ENCODE assay signal across 8 cellular contexts in genomic region chr9:122940603-122941559, GRCh38. TPM values are rescaled to one million over a fixed set of nuclear protein-coding genes. Genes with fewer than 3 reads are reported as not detected.
DNase-seq lines count a peak whose midpoint lies in the region; ATAC-seq and TF ChIP-seq lines count a peak whose summit lies in the region.

Gene RABGAP1, plus strand, starts transcription at chr9:122941020. Its CDS starts 16,040 bp downstream, at chr9:122957060.

- DNase-seq in CD8-positive, alpha-beta T cell, result peak; percentile 95 to 99 (median 99)
- DNase-seq in HS-27A (ENCODE audit: low read depth) (peak; percentile 75), NK-92 (lab: John Stamatoyannopoulos, UW; ENCODE audit: unreplicated experiment) (peak; percentile 89), lung microvascular endothelial cell (ENCODE audit: low read depth in 2 of 2) (peak; percentile 98 to 99)
- DNase-seq in activated CD8-positive, alpha-beta memory T cell treated with anti-CD3 and anti-CD28 coated beads for 24 hours, result peak; percentile 98
- peak; percentile 97 for DNase-seq in effector CD8-positive, alpha-beta T cell (lab: John Stamatoyannopoulos, UW)
- peak; percentile 96 to 100 (median 98) for DNase-seq in stimulated activated CD4-positive, alpha-beta T cell treated with anti-CD3 and anti-CD28 coated beads, TNF-alpha, amount 100 ng/mL, for 48 hours (ENCODE audit: low read depth in 3 of 3)

- intact Hi-C loops in CD8-positive, alpha-beta T cell (cut with DNase I, micrococcal nuclease), result loop anchor here (1.0 to 10.0 kb wide), 7 partner anchors 10 to 786 kb away; partner anchors contain the start of genes RC3H2 (in 2 of the 2), ZBTB26 (in 2 of the 2), ZBTB6 (in 2 of the 2) and MORN5 (in 1 of the 2)

- POLR2A ChIA-PET in CD8-positive, alpha-beta T cell (lab: Charles Lee), result interaction anchor here (0.7 to 3.6 kb wide), 11 partner anchors 9 to 383 kb away, joined by 3 to 19 read pairs (median 4); partner anchors contain the start of genes RC3H2, ZBTB26 and ZBTB6

- peak within 1 kb of the TSS; percentile 64 for H3K27ac ChIP-seq in CD8-positive, alpha-beta T cell (ENCODE audit: low read depth, low read length)

- no peaks in the 10 kb centered on the region for H3K27me3 ChIP-seq in CD8-positive, alpha-beta T cell (ENCODE audit: insufficient read depth, low read length)

- CTCF ChIA-PET in CD8-positive, alpha-beta T cell (lab: Charles Lee), result interaction anchor here (0.6 to 1.1 kb wide), 2 partner anchors 20 to 37 kb away, joined by 3 to 5 read pairs; no protein-coding TSS in a partner anchor

- H3K36me3 ChIP-seq in CD8-positive, alpha-beta T cell (ENCODE audit: insufficient read depth, low read length), result no peaks in the 10 kb centered on the region

- peak within 1 kb of the TSS; percentile 97 for H3K4me3 Mint-ChIP-seq in CD8-positive, alpha-beta T cell

- peak; percentile 98 for ATAC-seq in CD8-positive, alpha-beta T cell
- peak; percentile 94 for ATAC-seq in GM19467 (IDR thresholded peaks at IDR 0.05; ENCODE audit: unreplicated experiment)

- H3K4me1 Mint-ChIP-seq in CD8-positive, alpha-beta T cell (ENCODE audit: low read depth), result peaks cover 44% of the 10 kb centered on the region

- no peak for TF ChIP-seq CTCF in CD8-positive, alpha-beta T cell (IDR thresholded peaks at IDR 0.05)

- no peaks in the 10 kb centered on the region for H3K27me3 Mint-ChIP-seq in CD8-positive, alpha-beta T cell (ENCODE audit: low read depth)

- no peaks in the 10 kb centered on the region for H3K9me3 ChIP-seq in CD8-positive, alpha-beta T cell (ENCODE audit: low read length)

- H3K4me3 ChIP-seq in CD8-positive, alpha-beta T cell (ENCODE audit: low read depth, low read length), result peak within 1 kb of the TSS; percentile 79

- peak within 1 kb of the TSS; percentile 92 for H3K27ac Mint-ChIP-seq in CD8-positive, alpha-beta T cell

- H3K4me1 ChIP-seq in CD8-positive, alpha-beta T cell (ENCODE audit: insufficient read depth, low read length), result peaks cover 18% of the 10 kb centered on the region

- H3K36me3 Mint-ChIP-seq in CD8-positive, alpha-beta T cell, result peaks cover 26% of the 10 kb centered on the region

- no peaks in the 10 kb centered on the region for H3K9me3 Mint-ChIP-seq in CD8-positive, alpha-beta T cell

RNA-seq across cellular contexts. Expression of gene RABGAP1, which starts in this region (rescaled TPM):
- total RNA-seq in CD8-positive, alpha-beta T cell, result 10 to 100 TPM; 20.2 to 21.0 TPM
- total RNA-seq in lung microvascular endothelial cell, result 30.3 and 35.5 TPM in 2 replicates

Comparison
In these comparisons a context has a peak if more than half of its experiments do, and no peak if none do; other contexts are left out.
1. Peak in every context shown above with its lines: DNase-seq, ATAC-seq, H3K4me3 ChIP-seq and H3K27ac ChIP-seq.